ENCODE assay signal across 27 cellular contexts in the genomic region with DNA sequence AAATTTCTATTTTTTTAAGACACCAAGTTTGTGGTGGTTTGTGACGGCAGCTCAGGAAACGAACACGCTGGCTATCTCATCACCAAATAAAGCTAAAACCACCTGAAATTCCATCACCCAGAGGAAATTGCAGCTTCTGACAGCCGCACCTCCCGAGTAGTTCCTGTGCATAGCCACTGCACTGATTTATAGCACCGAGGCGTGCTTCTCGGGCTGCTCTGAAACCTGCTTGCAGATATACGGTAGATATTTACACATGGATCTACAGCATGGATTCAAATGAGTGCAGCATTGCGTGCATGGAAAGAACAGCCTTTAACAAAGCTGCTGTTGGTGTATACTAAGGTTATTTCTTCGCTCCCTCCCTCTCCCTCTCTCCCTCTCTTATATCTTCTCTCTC.
"Had no signal": no experiment of that assay in that cellular context is flagged by ENCODE, and none has a peak within 500 bp of the region (broad histone marks: within the 10 kb centered on the region; RNA-seq: fewer than 3 reads in every experiment).

No MANE protein-coding gene starts in this region.

- H3K4me3 ChIP-seq: adrenal gland, body of pancreas, esophagus muscularis mucosa, gastrocnemius medialis had no signal

- H3K9me3 ChIP-seq: adrenal gland had no signal

- H3K4me1 ChIP-seq: adrenal gland, body of pancreas, foreskin keratinocyte, gastrocnemius medialis had no signal

- DNase-seq: activated B cell treated with CpG ODN at 0.5 μM for 24 hours; activated CD4-positive, alpha-beta T cell treated with anti-CD3 and anti-CD28 coated beads for 48 hours; activated CD4-positive, alpha-beta T cell treated with anti-CD3 and anti-CD28 coated beads, Interleukin-2, amount 50 U/mL, for 1 hour; activated CD4-positive, alpha-beta T cell treated with anti-CD3 and anti-CD28 coated beads, Interleukin-2, amount 50 U/mL, for 48 hours; activated CD8-positive, alpha-beta memory T cell treated with anti-CD3 and anti-CD28 coated beads for 24 hours; activated CD8-positive, alpha-beta T cell treated with anti-CD3 and anti-CD28 coated beads for 36 hours; activated effector memory CD4-positive, alpha-beta T cell treated with Interleukin-2 at 50 U/mL for 16 hours; activated naive CD4-positive, alpha-beta T cell treated with anti-CD3 and anti-CD28 coated beads for 36 hours; activated naive CD8-positive, alpha-beta T cell treated with anti-CD3 and anti-CD28 coated beads for 36 hours; activated naive CD8-positive, alpha-beta T cell treated with anti-CD3 and anti-CD28 coated beads, Interleukin-2, amount 50 U/mL, for 24 hours; activated T-cell treated with anti-CD3 and anti-CD28 coated beads, Interleukin-2, amount 50 U/mL, for 4 hours; adrenal gland; amygdala; aorta; body of pancreas; cortex of kidney; dermis blood vessel endothelial cell; effector CD4-positive, alpha-beta T cell; effector memory CD8-positive, alpha-beta T cell; erythroblast; foreskin keratinocyte; gastrocnemius medialis; T-helper 1 cell; T-helper 17 cell; T1000; WERI-Rb-1 had no signal

- H3K36me3 ChIP-seq: adrenal gland, esophagus muscularis mucosa, gastrocnemius medialis, WERI-Rb-1 had no signal

- H3K27me3 ChIP-seq: body of pancreas had no signal

- H3K27ac ChIP-seq: adrenal gland, body of pancreas, esophagus muscularis mucosa, foreskin keratinocyte, gastrocnemius medialis, WERI-Rb-1 had no signal
